ENCODE assay signal across 31 cellular contexts in the genomic region with DNA sequence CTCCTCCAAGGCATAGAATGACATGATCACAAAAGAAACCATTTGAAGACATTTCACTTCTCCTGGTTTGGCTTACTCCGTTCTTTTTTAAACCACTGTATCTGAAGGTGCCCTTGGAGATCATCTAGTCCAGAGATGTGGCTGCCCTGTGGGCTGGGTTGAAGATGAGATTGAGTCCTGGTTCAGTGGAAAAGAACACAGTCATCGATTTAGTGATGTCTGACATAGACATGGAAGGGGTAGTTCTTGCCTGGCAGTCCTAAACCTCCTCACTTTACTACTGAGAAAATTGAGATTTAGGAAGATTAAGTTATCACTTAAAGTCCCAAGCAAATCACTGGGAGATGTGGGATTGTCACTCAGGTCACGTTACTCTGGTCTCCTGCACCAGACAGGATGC.
"Had no signal": no experiment of that assay in that cellular context is flagged by ENCODE, and none has a peak within 500 bp of the region (broad histone marks: within the 10 kb centered on the region; RNA-seq: fewer than 3 reads in every experiment).

No MANE protein-coding gene starts in this region.

- ATAC-seq: esophagus mucosa; gastroesophageal sphincter; heart left ventricle; left cardiac atrium; left lung; mucosa of descending colon; natural killer cell treated with Interleukin-12 subunit alpha and Interleukin-12 subunit beta and Interleukin-15 and Interleukin-18, amount 100 ng/mL, for 72 hours; sciatic nerve; stimulated activated naive CD8-positive, alpha-beta T cell treated with anti-CD3 and anti-CD28 coated beads, Interleukin-15, amount 100 ng/mL, for 72 hours; upper lobe of right lung had no signal

- H3K79me2 ChIP-seq: parathyroid adenoma had no signal

- H3K36me3 Mint-ChIP-seq: mesothelial cell of epicardium; naive B cell; natural killer cell treated with Interleukin-12 subunit alpha and Interleukin-12 subunit beta and Interleukin-15 and Interleukin-18, amount 100 ng/mL, for 72 hours had no signal

- H3K36me3 ChIP-seq: gastroesophageal sphincter, heart left ventricle, left lung, neutrophil, suprapubic skin, transverse colon, upper lobe of right lung, uterus had no signal

- FAIRE-seq: colon, islet of Langerhans had no signal

- H3K4me3 ChIP-seq: dorsolateral prefrontal cortex, gastroesophageal sphincter, heart left ventricle, hepatocyte, left lung, mucosa of descending colon, smooth muscle cell, suprapubic skin, transverse colon, upper lobe of right lung, uterus had no signal

- H3K27me3 ChIP-seq: dorsolateral prefrontal cortex, gastroesophageal sphincter, heart left ventricle, hepatocyte, suprapubic skin, transverse colon, upper lobe of right lung, uterus had no signal

- H3K9me3 ChIP-seq: gastroesophageal sphincter, heart left ventricle, left lung, mucosa of descending colon, neutrophil, suprapubic skin, transverse colon, upper lobe of right lung, uterus had no signal

- H3K4me2 ChIP-seq: hepatocyte, smooth muscle cell had no signal

- H3K9me3 Mint-ChIP-seq: mesothelial cell of epicardium; natural killer cell treated with Interleukin-12 subunit alpha and Interleukin-12 subunit beta and Interleukin-15 and Interleukin-18, amount 100 ng/mL, for 72 hours; stimulated activated naive CD8-positive, alpha-beta T cell treated with anti-CD3 and anti-CD28 coated beads, Interleukin-15, amount 100 ng/mL, for 72 hours had no signal

- DNase-seq: dorsolateral prefrontal cortex; effector CD4-positive, alpha-beta T cell; foreskin fibroblast; heart left ventricle; left cardiac atrium; left lung; mesenchymal stem cell; mucosa of descending colon; naive B cell; stimulated activated CD4-positive, alpha-beta T cell treated with anti-CD3 and anti-CD28 coated beads, Interleukin-12 subunit alpha, Interleukin-12 subunit beta, amount 100 ng/mL, for 4 hours; stimulated activated CD4-positive, alpha-beta T cell treated with anti-CD3 and anti-CD28 coated beads, Interleukin-1b, Interleukin-23, amount 100 ng/mL, for 48 hours; stimulated activated CD4-positive, alpha-beta T cell treated with anti-CD3 and anti-CD28 coated beads, Interleukin-4, amount 100 ng/mL, for 1 hour; stimulated activated CD8-positive, alpha-beta memory T cell treated with anti-CD3 and anti-CD28 coated beads, Interleukin-4, amount 100 ng/mL, for 48 hours; stimulated activated naive CD4-positive, alpha-beta T cell; stimulated activated naive CD8-positive, alpha-beta T cell treated with anti-CD3 and anti-CD28 coated beads, Interleukin-15, amount 100 ng/mL, for 72 hours; transverse colon; upper lobe of right lung; uterus had no signal

- H3K4me3 Mint-ChIP-seq: mesothelial cell of epicardium; natural killer cell treated with Interleukin-12 subunit alpha and Interleukin-12 subunit beta and Interleukin-15 and Interleukin-18, amount 100 ng/mL, for 72 hours; stimulated activated naive CD8-positive, alpha-beta T cell treated with anti-CD3 and anti-CD28 coated beads, Interleukin-15, amount 100 ng/mL, for 72 hours had no signal

- H2AFZ ChIP-seq: hepatocyte, parathyroid adenoma had no signal

- H3K27ac ChIP-seq: dorsolateral prefrontal cortex, gastroesophageal sphincter, heart left ventricle, hepatocyte, left lung, neutrophil, suprapubic skin, upper lobe of right lung, uterus had no signal

- H3K27me3 Mint-ChIP-seq: progenitor cell of endocrine pancreas had no signal

- H3K27ac Mint-ChIP-seq: mesothelial cell of epicardium; naive B cell; natural killer cell treated with Interleukin-12 subunit alpha and Interleukin-12 subunit beta and Interleukin-15 and Interleukin-18, amount 100 ng/mL, for 72 hours; progenitor cell of endocrine pancreas; stimulated activated naive CD8-positive, alpha-beta T cell treated with anti-CD3 and anti-CD28 coated beads, Interleukin-15, amount 100 ng/mL, for 72 hours had no signal
